ENCODE assay signal across 9 cellular contexts in genomic region chr3:132641837-132642538, GRCh38. TPM values are rescaled to one million over a fixed set of nuclear protein-coding genes. Genes with fewer than 3 reads are reported as not detected.
DNase-seq lines count a peak whose midpoint lies in the region; ATAC-seq and TF ChIP-seq lines count a peak whose summit lies in the region.
"Had no signal": no experiment of that assay in that cellular context is flagged by ENCODE, and none has a peak within 500 bp of the region (broad histone marks: within the 10 kb centered on the region; RNA-seq: fewer than 3 reads in every experiment).

No MANE protein-coding gene starts in this region.

- H3K9me2 ChIP-seq in hepatocyte (replicated peaks; ENCODE audit: insufficient read depth), result no peaks in the 10 kb centered on the region

- H3K9me3 ChIP-seq in hepatocyte (ENCODE audit: low read depth), result no peaks in the 10 kb centered on the region
- H3K9me3 ChIP-seq in thyroid gland, result no peaks in the 10 kb centered on the region
- H3K9me3 ChIP-seq: HAP-1 had no signal

- DNase-seq in AML-193 (lab: John Stamatoyannopoulos, UW), result peak; percentile 79 to 85
- peak; percentile 28 for DNase-seq in NCI-H2227 (lab: John Stamatoyannopoulos, UW; ENCODE audit: unreplicated experiment)
- DNase-seq in astrocyte of the cerebellum (ENCODE audit: low read depth), result peak; percentile 64
- DNase-seq in hepatocyte (ENCODE audit: low spot score), result peak; percentile 44
- no peak for DNase-seq in thyroid gland
- DNase-seq in activated CD4-positive, alpha-beta T cell treated with anti-CD3 and anti-CD28 coated beads for 1 hour, result no peak

- 76% methylated on average over 5 of the region's 5 CpGs for WGBS in hepatocyte (ENCODE audit: low lambda C conversion rate, missing lambda C conversion rate)
- 63 to 78% methylated on average over 5 of the region's 5 CpGs for WGBS in thyroid gland, 2 donors

- ATAC-seq in GM21515 (IDR thresholded peaks at IDR 0.05; ENCODE audit: unreplicated experiment), result peak; percentile 62
- no peak for ATAC-seq in HG03045 (IDR thresholded peaks at IDR 0.05; ENCODE audit: unreplicated experiment)

- H2AFZ ChIP-seq in hepatocyte, result no peak overlapping the region

- H4K20me1 ChIP-seq in hepatocyte (ENCODE audit: insufficient read depth, poor library complexity, severe bottlenecking), result no peaks in the 10 kb centered on the region

- H3K36me3 ChIP-seq in hepatocyte (replicated peaks; ENCODE audit: insufficient read depth, low read depth) (no peaks in the 10 kb centered on the region), thyroid gland (peaks cover 5 to 9% of the 10 kb centered on the region in 2 donors)

- in situ Hi-C loops in astrocyte of the cerebellum (cut with HindIII; ENCODE audit: low sequenced_read_pairs), result loop anchor here (25.0 kb wide), 1 partner anchor 105 kb away; no protein-coding TSS in a partner anchor

- no peaks in the 10 kb centered on the region for H3K27me3 ChIP-seq in hepatocyte
- no peaks in the 10 kb centered on the region for H3K27me3 ChIP-seq in thyroid gland

- no peak for TF ChIP-seq POLR2A in thyroid gland (IDR thresholded peaks at IDR 0.05)

- peak; percentile 50 for TF ChIP-seq CTCF in astrocyte of the cerebellum (IDR thresholded peaks at IDR 0.05; ENCODE audit: low read depth, low read length, missing control alignments)
- TF ChIP-seq CTCF in hepatocyte (IDR thresholded peaks at IDR 0.05; ENCODE audit: poor library complexity), result peak; percentile 70
- peak; percentile 41 to 81 (median 79) for TF ChIP-seq CTCF in thyroid gland (IDR thresholded peaks at IDR 0.05)

- H3K27ac ChIP-seq in hepatocyte (no peak overlapping the region), thyroid gland (no peak overlapping the region)

- intact Hi-C loops in thyroid gland (cut with DNase I), result loop anchor here (5.0 kb wide), 1 partner anchor 105 kb away; no protein-coding TSS in a partner anchor

- H3K4me2 ChIP-seq in hepatocyte, result no peak overlapping the region

- H3K4me3 ChIP-seq in astrocyte of the cerebellum (ENCODE audit: low read depth, low read length) (no peak overlapping the region), hepatocyte (no peak overlapping the region), thyroid gland (replicated peaks in 1 of 3) (no peak overlapping the region)
- H3K4me3 ChIP-seq: HAP-1 had no signal

- no peaks in the 10 kb centered on the region for H3K4me1 ChIP-seq in hepatocyte (ENCODE audit: insufficient read depth)
- no peaks in the 10 kb centered on the region for H3K4me1 ChIP-seq in thyroid gland

- no peaks in the 10 kb centered on the region for H3K79me2 ChIP-seq in hepatocyte

RNA-seq across cellular contexts. Expression of gene ACAD11, which starts 17.6 kb away (rescaled TPM):
- total RNA-seq in hepatocyte (48.6 and 50.6 TPM in 2 replicates), thyroid gland (10 to 100 TPM; 34.9 to 42.6 (median 42.3) TPM)
- polyA plus RNA-seq in hepatocyte, result 20.3 and 24.9 TPM in 2 replicates

RNA-seq across cellular contexts. Expression of gene UBA5, which starts 18.1 kb away (rescaled TPM):
- 35.9 and 42.4 TPM in 2 replicates for total RNA-seq in hepatocyte
- 26.9 and 34.0 TPM in 2 replicates for polyA plus RNA-seq in hepatocyte
- 10 to 100 TPM; 56.3 to 74.4 (median 61.5) TPM for total RNA-seq in thyroid gland

RNA-seq across cellular contexts. Expression of gene ACKR4, which starts 44.9 kb away (rescaled TPM):
- total RNA-seq in hepatocyte (1.8 and 2.0 TPM in 2 replicates), thyroid gland (1 to 10 TPM in 3 of 4 donors, not detected in 1; 1.8 to 4.6 (median 2.1) TPM)
- polyA plus RNA-seq in hepatocyte, result 0.15 and 1.2 TPM in 2 replicates

Comparison
In these comparisons a context has a peak if more than half of its experiments do, and no peak if none do; other contexts are left out.
1. DNase-seq: peak in AML-193 (2 of 2), NCI-H2227 (single experiment), astrocyte of the cerebellum (single experiment) and hepatocyte (single experiment); none in thyroid gland (0 of 2) and activated CD4-positive, alpha-beta T cell treated with anti-CD3 and anti-CD28 coated beads for 1 hour (single experiment).
2. Peak in every context shown above with its lines, with median percentiles within 50 percentile points of each other: CTCF ChIP-seq.